In genomic region chr1:209590405-209590804, GRCh38 we compare ENCODE assay signal across 11 cellular contexts. TPM values are rescaled to one million over a fixed set of nuclear protein-coding genes. Genes with fewer than 3 reads are reported as not detected.
DNase-seq lines count a peak whose midpoint lies in the region; ATAC-seq and TF ChIP-seq lines count a peak whose summit lies in the region.
"Had no signal": no experiment of that assay in that cellular context is flagged by ENCODE, and none has a peak within 500 bp of the region (broad histone marks: within the 10 kb centered on the region; RNA-seq: fewer than 3 reads in every experiment).

No MANE protein-coding gene starts in this region.

- H3K27me3 Mint-ChIP-seq in endothelial cell (ENCODE audit: unreplicated experiment) (peaks cover 3% of the 10 kb centered on the region), mesothelial cell of epicardium (ENCODE audit: low read depth) (peaks cover 2% of the 10 kb centered on the region)

- TF ChIP-seq POLR2A in NB4 (IDR thresholded peaks at IDR 0.05; ENCODE audit: extremely low read depth, insufficient read length) (no peak), right lobe of liver (IDR thresholded peaks at IDR 0.05) (no peak), tibial nerve (IDR thresholded peaks at IDR 0.05) (no peak)

- H3K4me1 Mint-ChIP-seq in endothelial cell (ENCODE audit: unreplicated experiment) (peaks cover 11% of the 10 kb centered on the region), mesothelial cell of epicardium (peaks cover 3% of the 10 kb centered on the region)

- H3K4me3 ChIP-seq in NB4 (ENCODE audit: low read depth, low read length) (no peak overlapping the region), right lobe of liver (no peak overlapping the region), tibial nerve (no peak overlapping the region)

- H3K27me3 ChIP-seq in right lobe of liver (peaks cover 0 to 6% of the 10 kb centered on the region in 2 donors), tibial nerve (peaks cover 0 to 8% of the 10 kb centered on the region in 2 donors)

- H3K36me3 ChIP-seq in right lobe of liver (no peaks in the 10 kb centered on the region), tibial nerve (no peaks in the 10 kb centered on the region)

- TF ChIP-seq CTCF in AG09319 (IDR thresholded peaks at IDR 0.05; ENCODE audit: low read depth, low read length) (peak; percentile 39), NB4 (IDR thresholded peaks at IDR 0.05; ENCODE audit: low read depth, low read length) (peak; percentile 12), endothelial cell (IDR thresholded peaks at IDR 0.05; ENCODE audit: unreplicated experiment) (no peak), right lobe of liver (IDR thresholded peaks at IDR 0.05) (peak; percentile 12 to 29 (median 20)), mesothelial cell of epicardium (IDR thresholded peaks at IDR 0.05; ENCODE audit: unreplicated experiment) (no peak), tibial nerve (IDR thresholded peaks at IDR 0.05) (peak in 2 of 5 experiments; percentile 18 to 27)

- intact Hi-C loops in right lobe of liver (cut with DNase I), result loop anchor here in 1 of 2 donors (10.0 kb wide), 1 partner anchor 174 kb away; no protein-coding TSS in a partner anchor

- no peaks in the 10 kb centered on the region for H3K9me3 Mint-ChIP-seq in endothelial cell (ENCODE audit: unreplicated experiment)
- no peaks in the 10 kb centered on the region for H3K9me3 Mint-ChIP-seq in mesothelial cell of epicardium

- H3K4me3 Mint-ChIP-seq in endothelial cell (ENCODE audit: unreplicated experiment), result no peak overlapping the region
- H3K4me3 Mint-ChIP-seq in mesothelial cell of epicardium, result no peak overlapping the region

- H3K27ac ChIP-seq in right lobe of liver, result no peak overlapping the region
- peak overlapping the region in 1 of 4 donors; percentile 4 for H3K27ac ChIP-seq in tibial nerve

- ATAC-seq in right lobe of liver (peak in 3 of 4 donors; percentile 40 to 60 (median 55)), HG02678 (IDR thresholded peaks at IDR 0.05; ENCODE audit: unreplicated experiment) (no peak)

- no peak overlapping the region for H3K27ac Mint-ChIP-seq in endothelial cell (ENCODE audit: unreplicated experiment)
- no peak overlapping the region for H3K27ac Mint-ChIP-seq in mesothelial cell of epicardium

- DNase-seq in AG09319 (ENCODE audit: extremely low read depth, low read depth) (no peak), NB4 (ENCODE audit: low read depth) (peak; percentile 9), endothelial cell (ENCODE audit: low spot score) (peak; percentile 47), right lobe of liver (no peak), mesothelial cell of epicardium (ENCODE audit: low spot score in 2 of 2, unreplicated experiment in 2 of 2) (no peak), DMS 273 treated with DMSO at 0.1 percent for 48 hours (lab: John Stamatoyannopoulos, UW) (no peak), tibial nerve (ENCODE audit: low spot score in 2 of 2) (no peak)
- DNase-seq: activated CD4-positive, alpha-beta T cell treated with anti-CD3 and anti-CD28 coated beads, Interleukin-2, amount 50 U/mL, for 48 hours; DMS79 had no signal

- H3K9me3 ChIP-seq in right lobe of liver, result no peaks in the 10 kb centered on the region
- H3K9me3 ChIP-seq in tibial nerve, result no peaks in the 10 kb centered on the region

- H3K4me1 ChIP-seq in right lobe of liver, result peaks cover 0 to 6% (median 1%) of the 10 kb centered on the region in 4 donors
- peaks cover 0 to 7% (median 3%) of the 10 kb centered on the region in 4 donors for H3K4me1 ChIP-seq in tibial nerve

- H3K36me3 Mint-ChIP-seq in endothelial cell (ENCODE audit: low read depth, unreplicated experiment), result no peaks in the 10 kb centered on the region
- H3K36me3 Mint-ChIP-seq in mesothelial cell of epicardium, result no peaks in the 10 kb centered on the region

- TF ChIP-seq EP300 in tibial nerve (IDR thresholded peaks at IDR 0.05), result no peak

- WGBS in right lobe of liver (ENCODE audit: insufficient coverage, low coverage, low lambda C conversion rate, missing lambda C conversion rate), result 38% methylated on average over 5 of the region's 6 CpGs
- WGBS in tibial nerve, 2 donors, result 41 to 42% methylated on average over 6 of the region's 6 CpGs

RNA-seq across cellular contexts. Expression of gene CAMK1G, which starts 6.9 kb away (rescaled TPM):
- total RNA-seq in endothelial cell (ENCODE audit: unreplicated experiment), result not detected
- total RNA-seq in right lobe of liver, result under 1 TPM in 4 of 6 experiments, not detected in 2; 0.17 to 0.80 (median 0.37) TPM
- total RNA-seq in mesothelial cell of epicardium, result 3.8 to 5.2 TPM (median 4.5 TPM) in 3 replicates
- 1 to 10 TPM in 1 of 4 donors, under 1 TPM in 1, not detected in 2; 0.21 to 4.9 TPM for total RNA-seq in tibial nerve
- total RNA-seq: dermis microvascular lymphatic vessel endothelial cell had no signal

Comparison
In these comparisons a context has a peak if more than half of its experiments do, and no peak if none do; other contexts are left out.
1. DNase-seq: peak in NB4 (single experiment) and endothelial cell (single experiment); none in AG09319 (single experiment), right lobe of liver (0 of 3), mesothelial cell of epicardium (0 of 2), DMS 273 treated with DMSO at 0.1 percent for 48 hours (single experiment) and tibial nerve (0 of 2).
2. CTCF ChIP-seq: peak in AG09319 (single experiment), NB4 (single experiment) and right lobe of liver (4 of 4); none in endothelial cell (single experiment) and mesothelial cell of epicardium (single experiment).